In genomic region chr5:84487963-84488362, GRCh38 we compare ENCODE assay signal across 18 cellular contexts.
DNase-seq lines count a peak whose midpoint lies in the region; ATAC-seq, FAIRE-seq and TF ChIP-seq lines count a peak whose summit lies in the region.
"Had no signal": no experiment of that assay in that cellular context is flagged by ENCODE, and none has a peak within 500 bp of the region (broad histone marks: within the 10 kb centered on the region; RNA-seq: fewer than 3 reads in every experiment).

No MANE protein-coding gene starts in this region.

- intact Hi-C loops in left ventricle myocardium superior (cut with micrococcal nuclease), result no loop called here
- intact Hi-C loops in A673 (cut with micrococcal nuclease; ENCODE audit: unreplicated experiment), result no loop called here

- CTCF ChIA-PET in SK-N-SH (lab: Yijun Ruan, JAX), result no interaction called here
- CTCF ChIA-PET in A673 (lab: Charles Lee), result no interaction called here

- no peaks in the 10 kb centered on the region for H3K9me2 ChIP-seq in SK-N-SH

- TF ChIP-seq EP300 in SK-N-SH (IDR thresholded peaks at IDR 0.05; ENCODE audit: borderline replicate concordance in 1 of 2, low read depth in 1 of 2, low read length in 1 of 2), result no peak

- no peak for TF ChIP-seq RAD21 in SK-N-SH (IDR thresholded peaks at IDR 0.05; ENCODE audit: low read length)

- no peak for DNase-seq in SK-N-SH
- peak; percentile 29 for DNase-seq in bronchial epithelial cell (ENCODE audit: low read depth)
- DNase-seq in left ventricle myocardium superior, result no peak
- no peak for DNase-seq in caudate nucleus (lab: John Stamatoyannopoulos, UW)
- DNase-seq in NOMO-1 treated with DMSO at 0.1 percent for 48 hours (lab: John Stamatoyannopoulos, UW; ENCODE audit: unreplicated experiment), result no peak
- DNase-seq in A673 (ENCODE audit: low spot score), result no peak
- no peak for DNase-seq in omental fat pad (ENCODE audit: low spot score)
- DNase-seq: 8988T; activated naive CD4-positive, alpha-beta T cell treated with Interleukin-2 at 50 U/mL for 16 hours; COR-L47; NCI-H1417; retina; stimulated activated CD4-positive, alpha-beta T cell treated with anti-CD3 and anti-CD28 coated beads, Interleukin-4, amount 100 ng/mL, for 24 hours; T-cell; upper lobe of left lung had no signal

- no peaks in the 10 kb centered on the region for H4K20me1 ChIP-seq in SK-N-SH (ENCODE audit: insufficient read depth)

- TF ChIP-seq CTCF in SK-N-SH (IDR thresholded peaks at IDR 0.05), result no peak
- no peak for TF ChIP-seq CTCF in bronchial epithelial cell (IDR thresholded peaks at IDR 0.05; ENCODE audit: insufficient read depth, low read length, severe bottlenecking)
- TF ChIP-seq CTCF in A673 (conservative IDR thresholded peaks at IDR 0.05; ENCODE audit: low read depth, low read length), result no peak
- TF ChIP-seq CTCF in omental fat pad (IDR thresholded peaks at IDR 0.05), result no peak

- FAIRE-seq in bronchial epithelial cell (lab: Jason Lieb, UNC), result no peak
- FAIRE-seq: K562 had no signal

- ATAC-seq in SK-N-SH treated with all-trans-retinoic acid at 6 μM for 48 hours, result no peak
- ATAC-seq in left ventricle myocardium superior, result peak; percentile 86
- no peak for ATAC-seq in omental fat pad (ENCODE audit: low FRiP score)
- ATAC-seq: K562, T-cell, WTC11 had no signal

- POLR2A ChIA-PET in SK-N-SH (lab: Yijun Ruan, JAX), result no interaction called here
- POLR2A ChIA-PET in A673 (lab: Charles Lee; ENCODE audit: low non-redundant PET), result no interaction called here

- H3K79me2 ChIP-seq in SK-N-SH (ENCODE audit: insufficient read depth), result no peaks in the 10 kb centered on the region

- no peak overlapping the region for H3K4me2 ChIP-seq in SK-N-SH

- no peaks in the 10 kb centered on the region for H3K9me3 ChIP-seq in SK-N-SH
- H3K9me3 ChIP-seq in A673 (ENCODE audit: low read depth, low read length, poor library complexity, severe bottlenecking), result no peaks in the 10 kb centered on the region
- H3K9me3 ChIP-seq: upper lobe of left lung had no signal

- H3K27ac ChIP-seq in SK-N-SH (ENCODE audit: low read depth in 2 of 2, low read length in 1 of 2) (peak overlapping the region in 1 of 2 experiments; percentile 73; a peak in 2 of 4 replicates), caudate nucleus (ENCODE audit: low read depth, low read length) (no peak overlapping the region), A673 (ENCODE audit: low read depth, low read length, poor library complexity, severe bottlenecking) (no peak overlapping the region)
- H3K27ac ChIP-seq: upper lobe of left lung had no signal

- H2AFZ ChIP-seq in SK-N-SH (ENCODE audit: low read depth), result no peak overlapping the region

- H3K27me3 ChIP-seq in SK-N-SH (ENCODE audit: insufficient read depth) (no peaks in the 10 kb centered on the region), bronchial epithelial cell (ENCODE audit: control insufficient read depth, insufficient read depth, low read length) (no peaks in the 10 kb centered on the region), A673 (replicated peaks; ENCODE audit: insufficient read depth, low read depth, low read length, poor library complexity) (no peaks in the 10 kb centered on the region)
- H3K27me3 ChIP-seq: upper lobe of left lung had no signal

- no TSS peak for BruUV-seq in A673 (replicated peaks; lab: Mats Ljungman, UMichigan)

- no peak overlapping the region for H3K4me3 ChIP-seq in SK-N-SH (ENCODE audit: low read depth in 2 of 2, low read length in 1 of 2)
- no peak overlapping the region for H3K4me3 ChIP-seq in bronchial epithelial cell (ENCODE audit: low read depth, low read length)
- no peak overlapping the region for H3K4me3 ChIP-seq in A673 (ENCODE audit: low read depth, low read length, poor library complexity, severe bottlenecking)
- H3K4me3 ChIP-seq: K562, upper lobe of left lung had no signal

- H3K9ac ChIP-seq in SK-N-SH, result no peak overlapping the region

- H3K4me1 ChIP-seq in SK-N-SH (ENCODE audit: control insufficient read depth in 1 of 2, insufficient read depth in 2 of 2, low read depth in 1 of 2, low read length in 1 of 2), result no peaks in the 10 kb centered on the region
- H3K4me1 ChIP-seq in A673 (ENCODE audit: insufficient read depth, low read length, poor library complexity, severe bottlenecking), result no peaks in the 10 kb centered on the region
- H3K4me1 ChIP-seq: upper lobe of left lung had no signal

- H3F3A ChIP-seq in SK-N-SH (replicated peaks; ENCODE audit: insufficient read depth), result no peaks in the 10 kb centered on the region

- no peaks in the 10 kb centered on the region for H3K36me3 ChIP-seq in SK-N-SH (replicated peaks in 1 of 2; ENCODE audit: control insufficient read depth in 1 of 2, insufficient read depth in 2 of 2, low read length in 1 of 2)
- no peaks in the 10 kb centered on the region for H3K36me3 ChIP-seq in bronchial epithelial cell (ENCODE audit: control insufficient read depth, insufficient read depth, low read length)
- no peaks in the 10 kb centered on the region for H3K36me3 ChIP-seq in A673 (ENCODE audit: insufficient read depth, low read length, poor library complexity, severe bottlenecking)
- H3K36me3 ChIP-seq: upper lobe of left lung had no signal

TF ChIP-seq in SK-N-SH, 30 proteins besides CTCF, POLR2A, EP300 and RAD21:
- peak; percentile 26; the same call in 1 of the 2 replicates for TF ChIP-seq TCF12 (IDR thresholded peaks at IDR 0.05)
- TF ChIP-seq NFIC (IDR thresholded peaks at IDR 0.05; ENCODE audit: borderline replicate concordance), result 0 out of 2 replicates have a peak, but pooled peaks have one; percentile 5
- peak; percentile 10; the same call in 1 of the 2 replicates for TF ChIP-seq FOSL2 (IDR thresholded peaks at IDR 0.05; ENCODE audit: borderline replicate concordance, low read depth)
- peak; percentile 7; the same call in 1 of the 2 replicates for TF ChIP-seq PBX3 (IDR thresholded peaks at IDR 0.05)
- TF ChIP-seq SMC3 (IDR thresholded peaks at IDR 0.05; ENCODE audit: low read depth, low read length), result no peak
- TF ChIP-seq ZBTB33 (IDR thresholded peaks at IDR 0.05; ENCODE audit: borderline replicate concordance, low read depth), result no peak

TF ChIP-seq in SK-N-SH treated with all-trans-retinoic acid at 6 μM for 48 hours, 23 proteins besides CTCF, POLR2A, EP300 and RAD21 (continues in another document):
- no peak for TF ChIP-seq CSRNP3 (CRISPR knock-in tag; IDR thresholded peaks at IDR 0.05)
- no peak for TF ChIP-seq CREB5 (CRISPR knock-in tag; IDR thresholded peaks at IDR 0.05; ENCODE audit: low read depth)
- TF ChIP-seq ZFP30 (CRISPR knock-in tag; IDR thresholded peaks at IDR 0.05), result no peak
- TF ChIP-seq PPARA (CRISPR knock-in tag; IDR thresholded peaks at IDR 0.05; ENCODE audit: borderline replicate concordance), result no peak
- TF ChIP-seq ZNF565 (CRISPR knock-in tag; conservative IDR thresholded peaks at IDR 0.05; ENCODE audit: low read depth), result no peak
- no peak for TF ChIP-seq ZC3H10 (CRISPR knock-in tag; IDR thresholded peaks at IDR 0.05)
- no peak for TF ChIP-seq RARB (CRISPR knock-in tag; IDR thresholded peaks at IDR 0.05)
- no peak for TF ChIP-seq ISL1 (CRISPR knock-in tag; IDR thresholded peaks at IDR 0.05)
- no peak for TF ChIP-seq ZFP3 (CRISPR knock-in tag; IDR thresholded peaks at IDR 0.05)
- no peak for TF ChIP-seq GLIS3 (CRISPR knock-in tag; IDR thresholded peaks at IDR 0.05)
- no peak for TF ChIP-seq ESRRG (CRISPR knock-in tag; IDR thresholded peaks at IDR 0.05)
- TF ChIP-seq TOX (CRISPR knock-in tag; IDR thresholded peaks at IDR 0.05; ENCODE audit: borderline replicate concordance), result no peak
- no peak for TF ChIP-seq ARNTL (CRISPR knock-in tag; IDR thresholded peaks at IDR 0.05; ENCODE audit: borderline replicate concordance, low read depth)
